24 cellular contexts compared by ENCODE assay signal in the genomic region with DNA sequence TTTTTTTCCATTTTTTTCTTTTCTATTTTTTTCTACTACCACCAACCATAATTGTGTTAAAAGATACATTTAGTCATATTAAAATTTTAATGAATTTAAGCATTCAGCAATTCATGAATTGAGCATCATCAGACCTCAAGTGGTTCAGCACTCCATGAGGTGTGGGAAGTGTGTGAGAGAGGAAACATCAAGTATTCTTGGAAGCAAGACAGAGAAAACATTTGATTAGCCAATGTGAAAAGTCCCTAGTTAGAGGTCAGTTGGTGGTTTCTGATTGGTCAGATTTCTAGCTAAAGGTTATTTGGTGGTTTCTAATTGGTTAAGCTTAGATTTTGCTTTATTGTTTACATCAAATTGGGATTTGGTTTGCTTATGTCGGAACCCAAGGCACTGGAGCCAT.
DNase-seq lines count a peak whose midpoint lies in the region; ATAC-seq, FAIRE-seq and TF ChIP-seq lines count a peak whose summit lies in the region.
"Had no signal": no experiment of that assay in that cellular context is flagged by ENCODE, and none has a peak within 500 bp of the region (broad histone marks: within the 10 kb centered on the region; RNA-seq: fewer than 3 reads in every experiment).

No MANE protein-coding gene starts in this region.

- intact Hi-C loops in PC-9 (cut with micrococcal nuclease; ENCODE audit: unreplicated experiment): loop anchor here (10.0 kb wide), 2 partner anchors 129 to 349 kb away; no protein-coding TSS in a partner anchor
- intact Hi-C loops in stomach (cut with DNase I; ENCODE audit: low total_unique reads): no loop called here

- TF ChIP-seq POLR2A in A549 (IDR thresholded peaks at IDR 0.05; ENCODE audit: low read length): no peak
- TF ChIP-seq POLR2A in stomach (IDR thresholded peaks at IDR 0.05): no peak

- no TSS peak for BruUV-seq in PC-9 (replicated peaks; lab: Mats Ljungman, UMichigan)

- no peak for DNase-seq in A549 (ENCODE audit: low read depth in 1 of 2, low spot score in 1 of 2)
- DNase-seq in PC-9: no peak
- DNase-seq in hepatocyte (ENCODE audit: low spot score): no peak
- no peak for DNase-seq in stomach
- no peak for DNase-seq in activated CD4-positive, alpha-beta T cell treated with anti-CD3 and anti-CD28 coated beads for 4 hours
- no peak for DNase-seq in NCI-H1092 treated with DMSO at 0.1 percent for 48 hours (lab: John Stamatoyannopoulos, UW)
- DNase-seq in RKO (ENCODE audit: low spot score): no peak
- DNase-seq: ACHN; BE2C; C1 segment of cervical spinal cord; CD4-positive, CD25-positive, alpha-beta regulatory T cell; DMS153; DMS79; GDM1; GM23248; IMR-90 had no signal

- POLR2A ChIA-PET in A549 (lab: Yijun Ruan, JAX): no interaction called here
- POLR2A ChIA-PET in PC-9 (lab: Charles Lee; ENCODE audit: unreplicated experiment): no interaction called here

- TF ChIP-seq EP300 in A549 (IDR thresholded peaks at IDR 0.05): no peak
- no peak for TF ChIP-seq EP300 in stomach (IDR thresholded peaks at IDR 0.05)

- H2AFZ ChIP-seq in PC-9 (no peak overlapping the region), hepatocyte (no peak overlapping the region)
- H2AFZ ChIP-seq: GM23248 had no signal

- CTCF ChIA-PET in A549 (lab: Yijun Ruan, JAX) (no interaction called here), PC-9 (lab: Charles Lee) (no interaction called here)

- TF ChIP-seq CTCF in A549 (IDR thresholded peaks at IDR 0.05) (no peak), PC-9 (conservative IDR thresholded peaks at IDR 0.05) (no peak), hepatocyte (IDR thresholded peaks at IDR 0.05; ENCODE audit: poor library complexity) (no peak), stomach (IDR thresholded peaks at IDR 0.05) (no peak)

- H3K4me3 ChIP-seq in A549 (no peak overlapping the region), PC-9 (no peak overlapping the region), hepatocyte (no peak overlapping the region), stomach (no peak overlapping the region)
- H3K4me3 ChIP-seq: GM23248, HAP-1, K562 had no signal

- no peak overlapping the region for H3K4me2 ChIP-seq in A549
- H3K4me2 ChIP-seq in PC-9: no peak overlapping the region
- H3K4me2 ChIP-seq in hepatocyte: no peak overlapping the region

- no peak for TF ChIP-seq RAD21 in A549 (conservative IDR thresholded peaks at IDR 0.05 in 1 of 2, IDR thresholded peaks at IDR 0.05 in 1 of 2)

- H3K27ac ChIP-seq in A549 (peak overlapping the region; percentile 45 to 66; a peak in 2 of 6 replicates), PC-9 (peak overlapping the region; percentile 70; the same call in 1 of the 2 replicates), hepatocyte (peak overlapping the region; percentile 76), stomach (peak overlapping the region in 4 of 5 donors; percentile 60 to 81 (median 68))
- H3K27ac ChIP-seq: GM23248, HL-60 had no signal

- H3K27me3 ChIP-seq in PC-9 (ENCODE audit: insufficient read depth, low read depth) (no peaks in the 10 kb centered on the region), hepatocyte (no peaks in the 10 kb centered on the region), stomach (no peaks in the 10 kb centered on the region)
- H3K27me3 ChIP-seq: BE2C had no signal

- no peaks in the 10 kb centered on the region for H3K9me3 ChIP-seq in A549
- H3K9me3 ChIP-seq in PC-9 (ENCODE audit: insufficient read depth, low read depth): peaks cover 3% of the 10 kb centered on the region; the same call in 1 of the 2 replicates
- no peaks in the 10 kb centered on the region for H3K9me3 ChIP-seq in hepatocyte (ENCODE audit: low read depth)
- H3K9me3 ChIP-seq in stomach: no peaks in the 10 kb centered on the region
- H3K9me3 ChIP-seq: BE2C, Caco-2, HAP-1 had no signal

- H4K20me1 ChIP-seq in PC-9 (ENCODE audit: insufficient read depth) (no peaks in the 10 kb centered on the region), hepatocyte (ENCODE audit: insufficient read depth, poor library complexity, severe bottlenecking) (no peaks in the 10 kb centered on the region)

- WGBS in A549 (ENCODE audit: missing lambda C conversion rate): 97% methylated on average over 1 of the region's 1 CpG
- WGBS in hepatocyte (ENCODE audit: low lambda C conversion rate, missing lambda C conversion rate): 100% methylated on average over 1 of the region's 1 CpG
- whole genome bisulfite sequencing in stomach, 5 donors: 85 to 94% (median 93%) methylated on average over 1 of the region's 1 CpG

- H3K36me3 ChIP-seq in PC-9 (ENCODE audit: low read depth) (no peaks in the 10 kb centered on the region), hepatocyte (replicated peaks; ENCODE audit: insufficient read depth, low read depth) (no peaks in the 10 kb centered on the region), stomach (no peaks in the 10 kb centered on the region)
- H3K36me3 ChIP-seq: BE2C, HAP-1 had no signal

- ATAC-seq in A549 (no peak), GM18909 (IDR thresholded peaks at IDR 0.05; ENCODE audit: poor library complexity, unreplicated experiment) (no peak)
- ATAC-seq: K562 had no signal

- 0 out of 2 replicates have a peak, but pooled peaks cover 11% of the 10 kb centered on the region for H3F3A ChIP-seq in PC-9 (ENCODE audit: insufficient read depth, low read depth)

- H3K9me2 ChIP-seq in PC-9 (ENCODE audit: insufficient read depth): no peaks in the 10 kb centered on the region
- H3K9me2 ChIP-seq in hepatocyte (replicated peaks; ENCODE audit: insufficient read depth): no peaks in the 10 kb centered on the region

- H3K79me2 ChIP-seq in PC-9 (ENCODE audit: low read depth) (no peaks in the 10 kb centered on the region), hepatocyte (no peaks in the 10 kb centered on the region)

- peaks cover 35% of the 10 kb centered on the region; the same call in 2 of the 3 replicates for H3K4me1 ChIP-seq in A549
- H3K4me1 ChIP-seq in PC-9 (replicated peaks; ENCODE audit: insufficient read depth): peaks cover 41% of the 10 kb centered on the region
- peaks cover 14% of the 10 kb centered on the region for H3K4me1 ChIP-seq in hepatocyte (ENCODE audit: insufficient read depth)
- H3K4me1 ChIP-seq in stomach: peaks cover 5 to 29% (median 16%) of the 10 kb centered on the region in 4 donors

- no peak for FAIRE-seq in A549 (lab: Jason Lieb, UNC)
- FAIRE-seq: GM12892, GM18507, HTR-8/SVneo, K562 had no signal

TF ChIP-seq in A549, 52 proteins besides CTCF, POLR2A, EP300 and RAD21:
- TF ChIP-seq HMGXB4 (CRISPR knock-in tag; IDR thresholded peaks at IDR 0.05; ENCODE audit: borderline replicate concordance): no peak
